In the genomic region with DNA sequence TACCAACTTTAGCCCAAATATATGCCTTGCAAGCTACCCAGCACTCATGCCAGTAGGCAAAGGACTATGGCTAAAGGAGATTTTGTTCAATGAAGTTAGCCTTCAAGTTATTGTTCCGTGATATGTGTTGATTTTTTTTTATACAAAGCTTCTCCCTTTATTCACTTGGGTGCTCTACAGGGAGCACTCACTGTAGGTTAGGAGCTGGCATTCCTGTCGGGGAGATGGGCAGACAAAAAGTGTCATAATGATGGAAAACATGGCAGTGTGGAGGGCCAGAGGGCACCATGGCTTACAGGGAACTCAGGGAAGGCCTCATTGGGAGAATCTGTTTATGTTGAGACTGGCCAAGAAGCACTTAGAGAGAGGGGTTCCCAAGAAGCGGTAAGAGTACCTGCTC, we compare ENCODE assay signal across 7 cellular contexts.
"Had no signal": no experiment of that assay in that cellular context is flagged by ENCODE, and none has a peak within 500 bp of the region (broad histone marks: within the 10 kb centered on the region; RNA-seq: fewer than 3 reads in every experiment).

No MANE protein-coding gene starts in this region.

- ATAC-seq: HCT116 had no signal

- H3K4me1 ChIP-seq: HAP-1 had no signal

- H3K4me3 ChIP-seq: HAP-1 had no signal

- DNase-seq: GOT3, H7, HFFc6, KG1 had no signal

- H3K27ac Mint-ChIP-seq: HFFc6, IgD-negative memory B cell had no signal

- H3K4me3 Mint-ChIP-seq: HFFc6, IgD-negative memory B cell had no signal

- H3K9me3 ChIP-seq: HAP-1 had no signal

- H3K36me3 ChIP-seq: HAP-1 had no signal

- H3K36me3 Mint-ChIP-seq: IgD-negative memory B cell had no signal
